In the genomic region with DNA sequence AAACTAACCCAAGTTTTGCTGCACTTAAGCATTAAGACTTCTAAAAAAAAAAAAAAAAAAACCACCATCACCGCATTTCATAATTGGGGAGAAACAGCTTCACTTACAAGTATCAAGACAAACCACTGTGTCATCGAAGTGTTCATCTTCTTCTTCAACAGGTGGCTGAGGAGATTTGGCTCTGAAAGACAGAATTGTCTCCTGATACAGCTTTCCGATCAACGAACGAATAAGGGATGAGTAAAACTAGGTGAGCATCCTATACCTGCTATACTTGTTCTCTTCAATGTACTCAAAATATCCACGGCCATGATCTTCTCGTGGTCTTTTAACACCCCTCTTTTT, we compare ENCODE assay signal across 8 cellular contexts. TPM values are rescaled to one million over a fixed set of nuclear protein-coding genes. Genes with fewer than 3 reads are reported as not detected.
DNase-seq lines count a peak whose midpoint lies in the region; ATAC-seq and TF ChIP-seq lines count a peak whose summit lies in the region.

No MANE protein-coding gene starts in this region.

- no peak for ATAC-seq in activated CD4-positive, alpha-beta T cell treated with anti-CD3 and anti-CD28 coated beads for 36 hours
- ATAC-seq in foreskin keratinocyte (no peak), HG02571 (IDR thresholded peaks at IDR 0.05; ENCODE audit: unreplicated experiment) (no peak)

- intact Hi-C loops in activated CD4-positive, alpha-beta T cell treated with anti-CD3 and anti-CD28 coated beads for 36 hours (cut with DNase I, micrococcal nuclease) = loop anchor here (1.0 to 10.0 kb wide), 5 partner anchors 10 to 1704 kb away; a partner anchor contains a TSS

- no peaks in the 10 kb centered on the region for H3K9me3 ChIP-seq in skeletal muscle tissue (ENCODE audit: control insufficient read depth in 3 of 3, low read length in 3 of 3)

- TF ChIP-seq CTCF in foreskin keratinocyte (conservative IDR thresholded peaks at IDR 0.05) = no peak

- H3K4me1 Mint-ChIP-seq in activated CD4-positive, alpha-beta T cell treated with anti-CD3 and anti-CD28 coated beads for 36 hours = peaks cover 52% of the 10 kb centered on the region
- peaks cover 53% of the 10 kb centered on the region for H3K4me1 Mint-ChIP-seq in T-helper 1 cell treated with Interleukin-12 subunit alpha and Interleukin-12 subunit beta and Interleukin-4 antibody, amounts not matched to agents 30 μg/mL and 1 μg/mL, for 36 hours (ENCODE audit: low read depth)

- POLR2A ChIA-PET in activated CD4-positive, alpha-beta T cell treated with anti-CD3 and anti-CD28 coated beads for 36 hours (lab: Charles Lee) = interaction anchor here (0.6 to 6.5 kb wide), 6 partner anchors 13 to 1861 kb away, joined by 4 to 74 read pairs (median 5); a partner anchor contains a TSS

- peak overlapping the region; percentile 100 for H3K4me3 Mint-ChIP-seq in activated CD4-positive, alpha-beta T cell treated with anti-CD3 and anti-CD28 coated beads for 36 hours
- H3K4me3 Mint-ChIP-seq in T-helper 1 cell treated with Interleukin-12 subunit alpha and Interleukin-12 subunit beta and Interleukin-4 antibody, amounts not matched to agents 30 μg/mL and 1 μg/mL, for 36 hours = peak overlapping the region; percentile 97

- no peaks in the 10 kb centered on the region for H3K9me3 Mint-ChIP-seq in activated CD4-positive, alpha-beta T cell treated with anti-CD3 and anti-CD28 coated beads for 36 hours (ENCODE audit: low read depth)
- no peaks in the 10 kb centered on the region for H3K9me3 Mint-ChIP-seq in T-helper 1 cell treated with Interleukin-12 subunit alpha and Interleukin-12 subunit beta and Interleukin-4 antibody, amounts not matched to agents 30 μg/mL and 1 μg/mL, for 36 hours

- H3K36me3 Mint-ChIP-seq in activated CD4-positive, alpha-beta T cell treated with anti-CD3 and anti-CD28 coated beads for 36 hours (ENCODE audit: low read depth) = peaks cover 61% of the 10 kb centered on the region
- H3K36me3 Mint-ChIP-seq in T-helper 1 cell treated with Interleukin-12 subunit alpha and Interleukin-12 subunit beta and Interleukin-4 antibody, amounts not matched to agents 30 μg/mL and 1 μg/mL, for 36 hours (ENCODE audit: low read depth) = peaks cover 53% of the 10 kb centered on the region

- DNase-seq in activated CD4-positive, alpha-beta T cell treated with anti-CD3 and anti-CD28 coated beads for 36 hours = no peak
- no peak for DNase-seq in activated CD4-positive, alpha-beta T cell treated with anti-CD3 and anti-CD28 coated beads, Interleukin-2, amount 50 U/mL, for 4 hours
- DNase-seq in foreskin keratinocyte (peak; percentile 4), D341Med (ENCODE audit: low spot score) (no peak), HPDE6-E6E7 (ENCODE audit: extremely low spot score) (no peak)

- H3K27ac ChIP-seq in foreskin keratinocyte = peak overlapping the region; percentile 69
- peak overlapping the region; percentile 100 for H3K27ac ChIP-seq in skeletal muscle tissue (ENCODE audit: low read depth, low read length)

- CTCF ChIA-PET in activated CD4-positive, alpha-beta T cell treated with anti-CD3 and anti-CD28 coated beads for 36 hours (lab: Charles Lee) = interaction anchor here (0.7 to 5.5 kb wide), 13 partner anchors 9 to 259 kb away, joined by 3 to 29 read pairs (median 4); a partner anchor contains a TSS

- no peaks in the 10 kb centered on the region for H3K27me3 Mint-ChIP-seq in activated CD4-positive, alpha-beta T cell treated with anti-CD3 and anti-CD28 coated beads for 36 hours
- H3K27me3 Mint-ChIP-seq in T-helper 1 cell treated with Interleukin-12 subunit alpha and Interleukin-12 subunit beta and Interleukin-4 antibody, amounts not matched to agents 30 μg/mL and 1 μg/mL, for 36 hours (ENCODE audit: low read depth) = no peaks in the 10 kb centered on the region

- H3K9ac ChIP-seq in skeletal muscle tissue (ENCODE audit: low read depth in 1 of 3, low read length in 3 of 3) = peak overlapping the region; percentile 76 to 90 (median 89)

- peak overlapping the region; percentile 100 for H3K27ac Mint-ChIP-seq in activated CD4-positive, alpha-beta T cell treated with anti-CD3 and anti-CD28 coated beads for 36 hours
- H3K27ac Mint-ChIP-seq in T-helper 1 cell treated with Interleukin-12 subunit alpha and Interleukin-12 subunit beta and Interleukin-4 antibody, amounts not matched to agents 30 μg/mL and 1 μg/mL, for 36 hours = peak overlapping the region; percentile 98

- H3K4me1 ChIP-seq in foreskin keratinocyte (peaks cover 16% of the 10 kb centered on the region), skeletal muscle tissue (ENCODE audit: control insufficient read depth in 3 of 3, insufficient read depth in 3 of 3, low read length in 3 of 3) (peaks cover 28 to 59% (median 50%) of the 10 kb centered on the region in 3 donors)

- peaks cover 23 to 41% (median 40%) of the 10 kb centered on the region in 3 donors for H3K36me3 ChIP-seq in skeletal muscle tissue (ENCODE audit: control insufficient read depth in 3 of 3, insufficient read depth in 3 of 3, low read length in 3 of 3)

- no peaks in the 10 kb centered on the region for H3K27me3 ChIP-seq in foreskin keratinocyte
- no peaks in the 10 kb centered on the region for H3K27me3 ChIP-seq in skeletal muscle tissue (ENCODE audit: control insufficient read depth in 3 of 3, insufficient read depth in 3 of 3, low read length in 3 of 3)

- H3K4me3 ChIP-seq in skeletal muscle tissue (ENCODE audit: low read length in 3 of 3) = peak overlapping the region; percentile 78 to 96 (median 83)

RNA-seq across cellular contexts. Expression of a gene that starts 2.0 kb away (rescaled TPM):
- total RNA-seq in activated CD4-positive, alpha-beta T cell treated with anti-CD3 and anti-CD28 coated beads for 36 hours = 100 to 1,000 TPM; 521 to 532 TPM
- total RNA-seq in foreskin keratinocyte (361 and 420 TPM in 2 replicates), skeletal muscle tissue (342 TPM)
- polyA plus RNA-seq in foreskin keratinocyte = 190 and 234 TPM in 2 replicates

RNA-seq across cellular contexts. Expression of a gene that starts 26.9 kb away (rescaled TPM):
- 10 to 100 TPM; 32.0 to 33.2 TPM for total RNA-seq in activated CD4-positive, alpha-beta T cell treated with anti-CD3 and anti-CD28 coated beads for 36 hours
- 28.5 and 31.4 TPM in 2 replicates for total RNA-seq in foreskin keratinocyte
- 44.9 and 54.7 TPM in 2 replicates for polyA plus RNA-seq in foreskin keratinocyte
- total RNA-seq in skeletal muscle tissue = 10.4 TPM

Comparison
In these comparisons a context has a peak if more than half of its experiments do, and no peak if none do; other contexts are left out.
1. DNase-seq: peak in foreskin keratinocyte (2 of 2); none in activated CD4-positive, alpha-beta T cell treated with anti-CD3 and anti-CD28 coated beads for 36 hours (single experiment), activated CD4-positive, alpha-beta T cell treated with anti-CD3 and anti-CD28 coated beads, Interleukin-2, amount 50 U/mL, for 4 hours (0 of 2), D341Med (single experiment) and HPDE6-E6E7 (single experiment).